In the genomic region with DNA sequence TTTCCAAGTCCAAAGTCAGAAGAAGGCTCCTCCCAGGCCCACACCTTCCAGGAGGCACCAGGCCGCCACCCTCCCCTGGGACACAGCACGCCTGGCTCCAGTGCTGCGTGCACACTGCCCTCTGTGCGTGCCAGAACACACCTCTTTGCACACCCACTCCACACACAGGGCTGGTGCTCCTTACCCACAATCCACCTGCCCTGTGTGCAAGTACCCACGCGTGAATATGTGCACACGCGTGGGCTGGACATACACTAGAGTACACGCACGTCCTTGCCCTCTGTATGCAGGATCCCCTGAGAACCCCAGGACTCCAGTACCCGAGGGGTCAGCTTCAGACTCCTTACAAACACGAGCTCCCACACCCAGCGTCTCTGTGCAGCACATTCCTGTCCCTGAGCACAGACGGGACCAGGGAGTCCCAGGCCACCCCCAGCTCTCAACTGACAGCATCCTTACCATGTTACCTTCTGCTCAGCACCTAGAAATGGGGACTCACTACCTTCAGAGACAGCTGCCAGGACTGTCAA, we compare ENCODE assay signal across 1 cellular context.
TF ChIP-seq lines count a peak whose summit lies in the region.

No MANE protein-coding gene starts in this region.

TF ChIP-seq in HEK293, 187 proteins besides CTCF, POLR2A, EP300 and RAD21 (continued from another document):
- TF ChIP-seq, protein P1, sequence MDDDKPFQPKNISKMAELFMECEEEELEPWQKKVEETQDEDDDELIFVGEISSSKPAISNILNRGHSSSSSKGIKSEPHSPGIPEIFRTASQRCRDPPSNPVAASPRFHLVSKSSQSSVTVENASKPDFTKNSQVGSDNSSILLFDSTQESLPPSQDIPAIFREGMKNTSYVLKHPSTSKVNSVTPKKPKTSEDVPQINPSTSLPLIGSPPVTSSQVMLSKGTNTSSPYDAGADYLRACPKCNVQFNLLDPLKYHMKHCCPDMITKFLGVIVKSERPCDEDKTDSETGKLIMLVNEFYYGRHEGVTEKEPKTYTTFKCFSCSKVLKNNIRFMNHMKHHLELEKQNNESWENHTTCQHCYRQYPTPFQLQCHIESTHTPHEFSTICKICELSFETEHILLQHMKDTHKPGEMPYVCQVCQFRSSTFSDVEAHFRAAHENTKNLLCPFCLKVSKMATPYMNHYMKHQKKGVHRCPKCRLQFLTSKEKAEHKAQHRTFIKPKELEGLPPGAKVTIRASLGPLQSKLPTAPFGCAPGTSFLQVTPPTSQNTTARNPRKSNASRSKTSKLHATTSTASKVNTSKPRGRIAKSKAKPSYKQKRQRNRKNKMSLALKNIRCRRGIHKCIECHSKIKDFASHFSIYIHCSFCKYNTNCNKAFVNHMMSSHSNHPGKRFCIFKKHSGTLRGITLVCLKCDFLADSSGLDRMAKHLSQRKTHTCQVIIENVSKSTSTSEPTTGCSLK (tag by site-specific recombination; IDR thresholded peaks at IDR 0.05) = no peak
- no peak for TF ChIP-seq EGR2 (tag by site-specific recombination; IDR thresholded peaks at IDR 0.05; ENCODE audit: low read depth)
- TF ChIP-seq RBAK (tag by site-specific recombination; IDR thresholded peaks at IDR 0.05) = no peak
- TF ChIP-seq ZNF433 (tag by site-specific recombination; IDR thresholded peaks at IDR 0.05; ENCODE audit: low read depth) = no peak
- no peak for TF ChIP-seq ZNF707 (tag by site-specific recombination; IDR thresholded peaks at IDR 0.05)
- TF ChIP-seq ZNF626 (tag by site-specific recombination; IDR thresholded peaks at IDR 0.05) = no peak
- TF ChIP-seq, protein P2, sequence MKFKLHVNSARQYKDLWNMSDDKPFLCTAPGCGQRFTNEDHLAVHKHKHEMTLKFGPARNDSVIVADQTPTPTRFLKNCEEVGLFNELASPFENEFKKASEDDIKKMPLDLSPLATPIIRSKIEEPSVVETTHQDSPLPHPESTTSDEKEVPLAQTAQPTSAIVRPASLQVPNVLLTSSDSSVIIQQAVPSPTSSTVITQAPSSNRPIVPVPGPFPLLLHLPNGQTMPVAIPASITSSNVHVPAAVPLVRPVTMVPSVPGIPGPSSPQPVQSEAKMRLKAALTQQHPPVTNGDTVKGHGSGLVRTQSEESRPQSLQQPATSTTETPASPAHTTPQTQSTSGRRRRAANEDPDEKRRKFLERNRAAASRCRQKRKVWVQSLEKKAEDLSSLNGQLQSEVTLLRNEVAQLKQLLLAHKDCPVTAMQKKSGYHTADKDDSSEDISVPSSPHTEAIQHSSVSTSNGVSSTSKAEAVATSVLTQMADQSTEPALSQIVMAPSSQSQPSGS (tag by site-specific recombination; IDR thresholded peaks at IDR 0.05; ENCODE audit: low read depth) = no peak
- TF ChIP-seq PRDM1 (tag by site-specific recombination; IDR thresholded peaks at IDR 0.05) = no peak
- no peak for TF ChIP-seq ZNF2 (tag by site-specific recombination; IDR thresholded peaks at IDR 0.05)
- TF ChIP-seq, protein P3, sequence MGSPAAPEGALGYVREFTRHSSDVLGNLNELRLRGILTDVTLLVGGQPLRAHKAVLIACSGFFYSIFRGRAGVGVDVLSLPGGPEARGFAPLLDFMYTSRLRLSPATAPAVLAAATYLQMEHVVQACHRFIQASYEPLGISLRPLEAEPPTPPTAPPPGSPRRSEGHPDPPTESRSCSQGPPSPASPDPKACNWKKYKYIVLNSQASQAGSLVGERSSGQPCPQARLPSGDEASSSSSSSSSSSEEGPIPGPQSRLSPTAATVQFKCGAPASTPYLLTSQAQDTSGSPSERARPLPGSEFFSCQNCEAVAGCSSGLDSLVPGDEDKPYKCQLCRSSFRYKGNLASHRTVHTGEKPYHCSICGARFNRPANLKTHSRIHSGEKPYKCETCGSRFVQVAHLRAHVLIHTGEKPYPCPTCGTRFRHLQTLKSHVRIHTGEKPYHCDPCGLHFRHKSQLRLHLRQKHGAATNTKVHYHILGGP (tag by site-specific recombination; IDR thresholded peaks at IDR 0.05) = no peak
- TF ChIP-seq ZNF530 (tag by site-specific recombination; IDR thresholded peaks at IDR 0.05; ENCODE audit: low read depth) = no peak
